8 cellular contexts compared by ENCODE assay signal in the genomic region with DNA sequence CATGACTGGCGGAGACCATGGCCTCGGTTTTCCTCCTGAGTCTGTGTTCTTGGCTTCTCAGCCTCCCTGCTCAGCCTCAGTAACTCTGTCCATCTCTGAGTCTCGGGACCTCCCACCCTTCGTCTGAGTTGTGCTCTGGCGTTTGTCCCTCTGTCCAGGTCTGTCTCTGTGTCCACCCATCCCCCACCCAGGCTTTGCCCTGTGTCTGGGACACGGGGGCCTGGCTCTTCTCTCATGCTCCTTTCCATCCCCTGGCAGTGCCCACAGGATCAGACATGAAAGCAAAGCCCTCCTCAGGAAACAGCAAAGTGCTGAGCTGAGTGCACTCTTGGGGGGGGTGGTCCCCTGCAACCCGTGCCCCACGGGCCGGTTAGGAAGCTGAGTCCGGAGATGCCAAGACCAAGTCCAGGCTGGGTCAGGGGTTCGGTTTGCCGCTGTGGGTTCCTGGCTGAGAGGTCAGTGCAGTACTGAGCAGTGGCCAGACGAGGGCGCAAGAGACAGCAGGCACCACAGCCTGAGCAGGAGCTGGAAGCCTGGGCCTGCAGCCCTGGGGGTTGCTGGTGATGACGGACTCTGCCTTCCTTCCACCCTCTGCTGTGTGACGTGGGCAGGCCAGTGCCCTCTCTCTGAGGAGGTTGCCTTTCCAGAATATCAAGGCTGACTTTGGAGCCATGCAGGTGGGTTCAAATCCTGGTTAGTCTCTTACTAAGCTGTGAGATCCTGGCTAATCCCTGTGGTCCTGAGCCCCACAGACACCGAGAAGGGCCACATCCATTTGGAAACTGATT. TPM values are rescaled to one million over a fixed set of nuclear protein-coding genes. Genes with fewer than 3 reads are reported as not detected.
DNase-seq lines count a peak whose midpoint lies in the region; ATAC-seq and TF ChIP-seq lines count a peak whose summit lies in the region.

No MANE protein-coding gene starts in this region.

- H3K4me1 Mint-ChIP-seq in natural killer cell treated with Interleukin-12 subunit alpha and Interleukin-12 subunit beta and Interleukin-15 and Interleukin-18, amount 100 ng/mL, for 72 hours (ENCODE audit: low read depth in 2 of 2), result peaks cover 30 to 40% of the 10 kb centered on the region in 2 donors

- intact Hi-C loops in Panc1 (cut with micrococcal nuclease; ENCODE audit: unreplicated experiment), result no loop called here

- H3K27ac Mint-ChIP-seq in natural killer cell treated with Interleukin-12 subunit alpha and Interleukin-12 subunit beta and Interleukin-15 and Interleukin-18, amount 100 ng/mL, for 72 hours, result peak overlapping the region; percentile 43 to 74

- H3K36me3 ChIP-seq in Panc1 (ENCODE audit: control insufficient read depth, insufficient read depth, low read length), result no peaks in the 10 kb centered on the region

- POLR2A ChIA-PET in Panc1 (lab: Charles Lee), result no interaction called here

- no peak overlapping the region for H3K27ac ChIP-seq in Panc1 (ENCODE audit: low read length)

- no peaks in the 10 kb centered on the region for H3K9me3 ChIP-seq in Panc1 (ENCODE audit: control insufficient read depth, insufficient read depth, low read depth, low read length)

- no TSS peak for BruUV-seq in Panc1 (replicated peaks; lab: Mats Ljungman, UMichigan)

- TF ChIP-seq CTCF in AG10803 (conservative IDR thresholded peaks at IDR 0.05; ENCODE audit: low read length) (peak; percentile 96), Panc1 (IDR thresholded peaks at IDR 0.05) (peak; percentile 97)

- H3K4me1 ChIP-seq in Panc1 (ENCODE audit: control insufficient read depth, insufficient read depth, low read length), result no peaks in the 10 kb centered on the region; the same call in 1 of the 2 replicates

- peaks cover 0 to 2% of the 10 kb centered on the region in 2 donors for H3K27me3 Mint-ChIP-seq in natural killer cell treated with Interleukin-12 subunit alpha and Interleukin-12 subunit beta and Interleukin-15 and Interleukin-18, amount 100 ng/mL, for 72 hours

- H3K9me3 Mint-ChIP-seq in natural killer cell treated with Interleukin-12 subunit alpha and Interleukin-12 subunit beta and Interleukin-15 and Interleukin-18, amount 100 ng/mL, for 72 hours, result no peaks in the 10 kb centered on the region

- peak overlapping the region; percentile 23 for H3K4me3 Mint-ChIP-seq in natural killer cell treated with Interleukin-12 subunit alpha and Interleukin-12 subunit beta and Interleukin-15 and Interleukin-18, amount 100 ng/mL, for 72 hours

- CTCF ChIA-PET in Panc1 (lab: Charles Lee), result interaction anchor here (0.5 to 0.6 kb wide), 4 partner anchors 9 to 230 kb away, joined by 3 to 6 read pairs (median 5); no protein-coding TSS in a partner anchor

- H3K4me3 ChIP-seq in AG10803 (ENCODE audit: low read length) (no peak overlapping the region), Panc1 (ENCODE audit: low read depth in 2 of 2, low read length in 2 of 2) (no peak overlapping the region)

- H3K27me3 ChIP-seq in Panc1 (ENCODE audit: control insufficient read depth, insufficient read depth, low read length), result no peaks in the 10 kb centered on the region

- H3K36me3 Mint-ChIP-seq in natural killer cell treated with Interleukin-12 subunit alpha and Interleukin-12 subunit beta and Interleukin-15 and Interleukin-18, amount 100 ng/mL, for 72 hours, result no peaks in the 10 kb centered on the region

- DNase-seq in AG10803 (ENCODE audit: low read depth), result peak; percentile 56
- DNase-seq in Panc1 (ENCODE audit: low read depth, low spot score), result no peak
- DNase-seq in activated T-cell treated with anti-CD3 and anti-CD28 coated beads, Interleukin-2, amount 50 U/mL, for 48 hours, result peak; percentile 87 to 92
- DNase-seq in fibroblast of gingiva (ENCODE audit: low read depth), result peak; percentile 56
- peak; percentile 74 for DNase-seq in natural killer cell treated with Interleukin-12 subunit alpha and Interleukin-12 subunit beta and Interleukin-15 and Interleukin-18, amount 100 ng/mL, for 72 hours (ENCODE audit: low spot score)
- peak; percentile 36 to 85 (median 70) for DNase-seq in stimulated activated naive CD4-positive, alpha-beta T cell (lab: John Stamatoyannopoulos, UW)

- in situ Hi-C loops in Panc1 (cut with HindIII; ENCODE audit: low pct_unique_long_range_greater_than_20kb, low sequenced_read_pairs), result no loop called here

- ATAC-seq in GM18868 (IDR thresholded peaks at IDR 0.05; ENCODE audit: unreplicated experiment) (peak; percentile 45), HG03432 (IDR thresholded peaks at IDR 0.05; ENCODE audit: unreplicated experiment) (peak; percentile 43), Panc1 (peak; percentile 89)
- ATAC-seq in natural killer cell treated with Interleukin-12 subunit alpha and Interleukin-12 subunit beta and Interleukin-15 and Interleukin-18, amount 100 ng/mL, for 72 hours, result peak; percentile 79 to 84

RNA-seq across cellular contexts. Expression of gene P2RX1, which starts 2.5 kb away (rescaled TPM):
- not detected for total RNA-seq in Panc1 (2021; ENCODE audit: unreplicated experiment)
- polyA plus RNA-seq in Panc1 (2012; ENCODE audit: insufficient read length), result not detected
- 1 to 10 TPM; 3.9 TPM for total RNA-seq in natural killer cell treated with Interleukin-12 subunit alpha and Interleukin-12 subunit beta and Interleukin-15 and Interleukin-18, amount 100 ng/mL, for 72 hours

RNA-seq across cellular contexts. Expression of gene CAMKK1, which starts 20.9 kb away (rescaled TPM):
- 6.7 TPM for total RNA-seq in Panc1 (2021; ENCODE audit: unreplicated experiment)
- polyA plus RNA-seq in Panc1 (2012; ENCODE audit: insufficient read length), result 5.4 TPM
- total RNA-seq in natural killer cell treated with Interleukin-12 subunit alpha and Interleukin-12 subunit beta and Interleukin-15 and Interleukin-18, amount 100 ng/mL, for 72 hours, result 1 to 10 TPM; 1.5 to 3.3 TPM

RNA-seq across cellular contexts. Expression of gene ATP2A3, which starts 50.5 kb away (rescaled TPM):
- 29.7 TPM for total RNA-seq in Panc1 (2021; ENCODE audit: unreplicated experiment)
- 35.7 TPM for polyA plus RNA-seq in Panc1 (2012; ENCODE audit: insufficient read length)
- 100 to 1,000 TPM; 125 to 234 TPM for total RNA-seq in natural killer cell treated with Interleukin-12 subunit alpha and Interleukin-12 subunit beta and Interleukin-15 and Interleukin-18, amount 100 ng/mL, for 72 hours
